Comparison of ENCODE assay signal across 17 cellular contexts in the genomic region with DNA sequence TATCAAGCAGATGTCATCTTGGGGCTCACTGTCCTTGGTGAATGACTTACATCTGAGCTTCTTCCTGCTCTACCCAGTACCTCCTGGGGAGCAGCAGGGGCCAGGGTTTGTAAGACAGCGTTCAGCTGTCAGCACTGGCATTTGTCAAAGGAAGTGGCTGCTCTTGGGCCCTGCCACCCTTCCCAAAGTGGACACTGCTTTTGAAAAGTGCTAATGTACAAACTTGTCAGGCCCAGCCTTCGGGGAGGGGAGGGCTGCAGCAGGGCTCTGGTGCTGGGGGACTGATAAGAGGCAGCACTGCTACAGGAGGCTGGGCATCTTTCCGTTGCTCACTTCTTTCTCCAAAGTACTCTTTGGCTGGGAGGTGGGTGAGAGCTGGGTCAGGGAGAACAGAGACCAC.
"Had no signal": no experiment of that assay in that cellular context is flagged by ENCODE, and none has a peak within 500 bp of the region (broad histone marks: within the 10 kb centered on the region; RNA-seq: fewer than 3 reads in every experiment).

No MANE protein-coding gene starts in this region.

- H3K4me1 ChIP-seq: pancreas, sigmoid colon, testis, tibial artery had no signal

- H3K27me3 ChIP-seq: hepatocyte, pancreas, testis had no signal

- H3K9me3 ChIP-seq: mucosa of descending colon, neutrophil, pancreas, testis had no signal

- DNase-seq: dorsolateral prefrontal cortex; effector CD4-positive, alpha-beta T cell; kidney glomerular epithelial cell; mesenchymal stem cell; mucosa of descending colon; naive B cell; pancreas; sigmoid colon; stimulated activated CD4-positive, alpha-beta T cell treated with anti-CD3 and anti-CD28 coated beads, Interleukin-2, amount 100 ng/mL, for 24 hours; stimulated activated CD4-positive, alpha-beta T cell treated with anti-CD3 and anti-CD28 coated beads, Interleukin-4, amount 100 ng/mL, for 24 hours; stimulated activated naive CD8-positive, alpha-beta T cell treated with anti-CD3 and anti-CD28 coated beads, Interleukin-15, Interleukin-2, amounts not matched to agents 100 U/mL and 50 U/mL, for 24 hours; substantia nigra; testis; tibial artery had no signal

- H3K4me3 ChIP-seq: dorsolateral prefrontal cortex, hepatocyte, mucosa of descending colon, pancreas, sigmoid colon, testis, tibial artery had no signal

- ATAC-seq: mucosa of descending colon; pancreas; stimulated activated effector memory CD8-positive, alpha-beta T cell treated with anti-CD3 and anti-CD28 coated beads, Interleukin-12 subunit alpha, Interleukin-12 subunit beta, amount 100 ng/mL, for 72 hours; stimulated activated naive CD8-positive, alpha-beta T cell treated with anti-CD3 and anti-CD28 coated beads, Interleukin-15, Interleukin-2, amounts not matched to agents 100 U/mL and 50 U/mL, for 24 hours had no signal

- H3K36me3 ChIP-seq: neutrophil, pancreas, sigmoid colon, tibial artery had no signal

- H3K27ac ChIP-seq: dorsolateral prefrontal cortex, hepatocyte, neutrophil, pancreas, sigmoid colon, testis, tibial artery had no signal
